Comparison of ENCODE assay signal across 9 cellular contexts in genomic region chr20:46119028-46119546, GRCh38. TPM values are rescaled to one million over a fixed set of nuclear protein-coding genes. Genes with fewer than 3 reads are reported as not detected.
DNase-seq lines count a peak whose midpoint lies in the region; ATAC-seq and TF ChIP-seq lines count a peak whose summit lies in the region.
"Had no signal": no experiment of that assay in that cellular context is flagged by ENCODE, and none has a peak within 500 bp of the region (broad histone marks: within the 10 kb centered on the region; RNA-seq: fewer than 3 reads in every experiment).

No MANE protein-coding gene starts in this region.

- 40% methylated on average over 2 of the region's 2 CpGs; no CpG with 5 or more reads in 1 of the 2 donors for WGBS in transverse colon (ENCODE audit: low coverage in 1 of 2), 2 donors

- intact Hi-C loops in transverse colon (cut with DNase I; ENCODE audit: low total_unique reads): no loop called here

- no peak for TF ChIP-seq EP300 in transverse colon (IDR thresholded peaks at IDR 0.05; ENCODE audit: low read depth)

- no peak for TF ChIP-seq POLR2A in transverse colon (IDR thresholded peaks at IDR 0.05)

- no peaks in the 10 kb centered on the region for H3K9me3 ChIP-seq in transverse colon

- H3K4me1 Mint-ChIP-seq in activated naive CD4-positive, alpha-beta T cell treated with anti-CD3 and anti-CD28 coated beads, Interleukin-2, amount 10 ng/mL, durations not matched to agents 7 days and 5 days: peaks cover 25% of the 10 kb centered on the region
- H3K4me1 Mint-ChIP-seq in type B pancreatic cell (ENCODE audit: unreplicated experiment): no peaks in the 10 kb centered on the region

- H3K27me3 Mint-ChIP-seq in activated naive CD4-positive, alpha-beta T cell treated with anti-CD3 and anti-CD28 coated beads, Interleukin-2, amount 10 ng/mL, durations not matched to agents 7 days and 5 days: peaks cover 48% of the 10 kb centered on the region
- peaks cover 71% of the 10 kb centered on the region for H3K27me3 Mint-ChIP-seq in type B pancreatic cell

- CTCF ChIA-PET in activated naive CD4-positive, alpha-beta T cell treated with anti-CD3 and anti-CD28 coated beads, Interleukin-2, amount 10 ng/mL, durations not matched to agents 7 days and 5 days (lab: Charles Lee): interaction anchor here (1.0 to 1.4 kb wide), 2 partner anchors 10 to 12 kb away, joined by 3 to 4 read pairs; no protein-coding TSS in a partner anchor

- H3K27ac ChIP-seq in transverse colon: peak overlapping the region; percentile 73 to 84 (median 81)

- no peak for DNase-seq in activated naive CD4-positive, alpha-beta T cell treated with anti-CD3 and anti-CD28 coated beads, Interleukin-2, amount 10 ng/mL, durations not matched to agents 7 days and 5 days
- DNase-seq in activated naive CD4-positive, alpha-beta T cell treated with Interleukin-2 at 50 U/mL for 16 hours: no peak
- DNase-seq in germinal center (ENCODE audit: low spot score): peak; percentile 76
- no peak for DNase-seq in transverse colon
- DNase-seq in type B pancreatic cell (ENCODE audit: extremely low spot score, unreplicated experiment): no peak

- peaks cover 0 to 29% (median 16%) of the 10 kb centered on the region in 4 donors for H3K4me1 ChIP-seq in transverse colon
- H3K4me1 ChIP-seq: Caco-2 had no signal

- no peaks in the 10 kb centered on the region for H3K36me3 ChIP-seq in transverse colon

- ATAC-seq in HG03432 (IDR thresholded peaks at IDR 0.05; ENCODE audit: unreplicated experiment) (peak; percentile 32), HG03045 (IDR thresholded peaks at IDR 0.05; ENCODE audit: unreplicated experiment) (no peak), SK-N-SH treated with all-trans-retinoic acid at 6 μM for 48 hours (no peak)

- H3K27ac Mint-ChIP-seq in activated naive CD4-positive, alpha-beta T cell treated with anti-CD3 and anti-CD28 coated beads, Interleukin-2, amount 10 ng/mL, durations not matched to agents 7 days and 5 days: no peak overlapping the region
- H3K27ac Mint-ChIP-seq in type B pancreatic cell: no peak overlapping the region

- no peaks in the 10 kb centered on the region for H3K36me3 Mint-ChIP-seq in activated naive CD4-positive, alpha-beta T cell treated with anti-CD3 and anti-CD28 coated beads, Interleukin-2, amount 10 ng/mL, durations not matched to agents 7 days and 5 days
- no peaks in the 10 kb centered on the region for H3K36me3 Mint-ChIP-seq in type B pancreatic cell

- H3K9me3 Mint-ChIP-seq in activated naive CD4-positive, alpha-beta T cell treated with anti-CD3 and anti-CD28 coated beads, Interleukin-2, amount 10 ng/mL, durations not matched to agents 7 days and 5 days: no peaks in the 10 kb centered on the region
- H3K9me3 Mint-ChIP-seq in type B pancreatic cell: no peaks in the 10 kb centered on the region

- peak overlapping the region; percentile 13 for H3K4me3 Mint-ChIP-seq in activated naive CD4-positive, alpha-beta T cell treated with anti-CD3 and anti-CD28 coated beads, Interleukin-2, amount 10 ng/mL, durations not matched to agents 7 days and 5 days
- no peak overlapping the region for H3K4me3 Mint-ChIP-seq in type B pancreatic cell

- TF ChIP-seq CTCF in transverse colon (IDR thresholded peaks at IDR 0.05) (no peak), type B pancreatic cell (conservative IDR thresholded peaks at IDR 0.05) (no peak)

- peak overlapping the region in 2 of 4 donors; percentile 33 to 46 for H3K4me3 ChIP-seq in transverse colon

- in situ Hi-C loops in transverse colon (cut with MboI; ENCODE audit: low pct_ligation_motif_present in 1 of 4, low pct_unique_long_range_greater_than_20kb in 1 of 4, low sequenced_read_pairs in 3 of 4): no loop called here

- H3K27me3 ChIP-seq in transverse colon: no peaks in the 10 kb centered on the region

TF ChIP-seq in SK-N-SH treated with all-trans-retinoic acid at 6 μM for 48 hours, 23 proteins besides CTCF, POLR2A, EP300 and RAD21:
- no peak for TF ChIP-seq ZFP3 (CRISPR knock-in tag; IDR thresholded peaks at IDR 0.05)
- no peak for TF ChIP-seq GLIS3 (CRISPR knock-in tag; IDR thresholded peaks at IDR 0.05)
- no peak for TF ChIP-seq TCF4 (CRISPR knock-in tag; IDR thresholded peaks at IDR 0.05; ENCODE audit: borderline replicate concordance)
- TF ChIP-seq PPARA (CRISPR knock-in tag; IDR thresholded peaks at IDR 0.05; ENCODE audit: borderline replicate concordance): no peak
- no peak for TF ChIP-seq ARNTL (CRISPR knock-in tag; IDR thresholded peaks at IDR 0.05; ENCODE audit: borderline replicate concordance, low read depth)
- TF ChIP-seq TOX (CRISPR knock-in tag; IDR thresholded peaks at IDR 0.05; ENCODE audit: borderline replicate concordance): no peak
- TF ChIP-seq CSDC2 (CRISPR knock-in tag; IDR thresholded peaks at IDR 0.05): no peak
- TF ChIP-seq CSRNP3 (CRISPR knock-in tag; IDR thresholded peaks at IDR 0.05): no peak
- no peak for TF ChIP-seq POU6F1 (CRISPR knock-in tag; IDR thresholded peaks at IDR 0.05; ENCODE audit: borderline replicate concordance, low read depth)
- TF ChIP-seq CREB5 (CRISPR knock-in tag; IDR thresholded peaks at IDR 0.05; ENCODE audit: low read depth): no peak
- no peak for TF ChIP-seq BACH2 (CRISPR knock-in tag; IDR thresholded peaks at IDR 0.05; ENCODE audit: borderline replicate concordance)
- no peak for TF ChIP-seq ZNF565 (CRISPR knock-in tag; conservative IDR thresholded peaks at IDR 0.05; ENCODE audit: low read depth)
- TF ChIP-seq ZNF70 (CRISPR knock-in tag; IDR thresholded peaks at IDR 0.05): no peak
- no peak for TF ChIP-seq OSR1 (CRISPR knock-in tag; IDR thresholded peaks at IDR 0.05)
- no peak for TF ChIP-seq SNAI2 (CRISPR knock-in tag; IDR thresholded peaks at IDR 0.05)
- TF ChIP-seq TSHZ2 (CRISPR knock-in tag; IDR thresholded peaks at IDR 0.05): no peak
- no peak for TF ChIP-seq ISL1 (CRISPR knock-in tag; IDR thresholded peaks at IDR 0.05)
TF ChIP-seq in SK-N-SH treated with all-trans-retinoic acid at 6 μM for 48 hours: peak in this region for 0.

RNA-seq across cellular contexts. Expression of gene CD40, which starts 1.0 kb away (rescaled TPM):
- total RNA-seq in transverse colon: 10 to 100 TPM in 1 of 4 donors, 1 to 10 TPM in 3; 2.5 to 11.6 (median 3.5) TPM
- total RNA-seq in type B pancreatic cell (ENCODE audit: low replicate concordance): 0.40 and 1.5 TPM in 2 replicates
- total RNA-seq: Caco-2 had no signal

RNA-seq across cellular contexts. Expression of gene NCOA5, which starts 29.3 kb away (rescaled TPM):
- total RNA-seq in transverse colon (10 to 100 TPM; 18.3 to 97.3 (median 27.3) TPM), type B pancreatic cell (ENCODE audit: low replicate concordance) (43.5 and 48.6 TPM in 2 replicates)
